In the genomic region with DNA sequence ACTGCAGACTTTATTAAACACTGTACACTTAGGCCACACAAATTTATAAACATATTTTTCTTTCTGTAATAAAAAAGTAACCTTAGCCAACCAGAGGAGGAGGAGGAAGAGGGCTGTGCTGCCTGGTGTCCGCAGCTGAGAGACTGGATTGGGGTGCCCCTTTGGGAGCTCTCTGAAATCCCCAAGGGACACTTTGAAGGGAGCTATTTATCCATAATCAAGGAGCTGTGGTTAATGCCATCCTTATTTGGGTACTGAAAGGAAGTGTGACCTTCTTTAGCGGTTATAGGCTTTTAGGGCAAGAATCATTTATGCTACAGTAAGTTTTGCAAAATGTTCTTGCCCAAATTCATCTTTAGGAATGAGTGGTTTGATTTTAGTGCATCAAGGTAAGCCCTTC, we compare ENCODE assay signal across 16 cellular contexts.
A peak's percentile ranks its signal among the peaks of the same experiment; 100 is the strongest.
DNase-seq lines count a peak whose midpoint lies in the region; ATAC-seq, FAIRE-seq and TF ChIP-seq lines count a peak whose summit lies in the region.
"Had no signal": no experiment of that assay in that cellular context is flagged by ENCODE, and none has a peak within 500 bp of the region (broad histone marks: within the 10 kb centered on the region; RNA-seq: fewer than 3 reads in every experiment).

No MANE protein-coding gene starts in this region.

- ATAC-seq in K562 (no peak; the same call in 2 of the 3 replicates), GM19328 (IDR thresholded peaks at IDR 0.05; ENCODE audit: unreplicated experiment) (no peak)
- ATAC-seq: activated CD4-positive, alpha-beta T cell treated with anti-CD3 and anti-CD28 coated beads for 36 hours; activated CD8-positive, alpha-beta memory T cell treated with anti-CD3 and anti-CD28 coated beads, Interleukin-2, amount 10 ng/mL, durations not matched to agents 7 days and 5 days; effector memory CD8-positive, alpha-beta T cell; left lung; pancreas had no signal

- POLR2A ChIA-PET in K562 (lab: Yijun Ruan, JAX), result no interaction called here

- H3K9me1 ChIP-seq in K562 (ENCODE audit: control insufficient read depth, insufficient read depth, low read length), result no peaks in the 10 kb centered on the region

- FAIRE-seq in K562 (lab: Jason Lieb, UNC), result no peak
- FAIRE-seq: GM19239, pancreas, urothelium cell line had no signal

- H3K27ac Mint-ChIP-seq in neural progenitor cell, result peak overlapping the region; percentile 85
- H3K27ac Mint-ChIP-seq: activated CD4-positive, alpha-beta T cell treated with anti-CD3 and anti-CD28 coated beads for 36 hours; activated CD8-positive, alpha-beta memory T cell treated with anti-CD3 and anti-CD28 coated beads, Interleukin-2, amount 10 ng/mL, durations not matched to agents 7 days and 5 days; effector memory CD8-positive, alpha-beta T cell had no signal

- intact Hi-C loops in K562 (cut with micrococcal nuclease), result no loop called here

- H3K27ac ChIP-seq in K562 (ENCODE audit: extremely low read depth, low read depth, low read length), result no peak overlapping the region
- H3K27ac ChIP-seq in neural progenitor cell, result peak overlapping the region; percentile 24
- H3K27ac ChIP-seq: left lung, pancreas had no signal

- TF ChIP-seq CTCF in Loucy (conservative IDR thresholded peaks at IDR 0.05; ENCODE audit: low read length) (no peak), K562 (IDR thresholded peaks at IDR 0.05 in 2 of 3, conservative IDR thresholded peaks at IDR 0.05 in 1 of 3; ENCODE audit: insufficient read depth in 2 of 3, low read depth in 1 of 3, low read length in 3 of 3) (no peak), neural progenitor cell (IDR thresholded peaks at IDR 0.05) (no peak)

- H3K36me3 Mint-ChIP-seq in neural progenitor cell, result no peaks in the 10 kb centered on the region

- no peak for TF ChIP-seq RAD21 in K562 (CRISPR knock-in tag; conservative IDR thresholded peaks at IDR 0.05 in 1 of 2, IDR thresholded peaks at IDR 0.05 in 1 of 2)

- DNase-seq in COLO829 (ENCODE audit: low spot score) (peak; percentile 31), K562 (ENCODE audit: extremely low read depth in 1 of 4, low spot score in 3 of 4) (no peak), neural progenitor cell (ENCODE audit: low spot score) (no peak), NCI-H1694 (lab: John Stamatoyannopoulos, UW) (no peak), NCI-H2081 (lab: John Stamatoyannopoulos, UW) (no peak)
- DNase-seq: activated CD4-positive, alpha-beta T cell treated with anti-CD3 and anti-CD28 coated beads for 36 hours; activated CD8-positive, alpha-beta memory T cell treated with anti-CD3 and anti-CD28 coated beads, Interleukin-2, amount 10 ng/mL, durations not matched to agents 7 days and 5 days; effector memory CD8-positive, alpha-beta T cell; left lung; NCI-H1417 treated with DMSO at 0.1 percent for 48 hours; pancreas had no signal

- no peak overlapping the region for H2AFZ ChIP-seq in Loucy (ENCODE audit: low read length)
- H2AFZ ChIP-seq in K562 (ENCODE audit: low read depth, low read length), result peak overlapping the region; percentile 66
- H2AFZ ChIP-seq in neural progenitor cell (replicated peaks), result peak overlapping the region; percentile 71

- H3K27me3 ChIP-seq in Loucy (ENCODE audit: insufficient read depth, low read length, poor library complexity, severe bottlenecking) (no peaks in the 10 kb centered on the region), K562 (ENCODE audit: control insufficient read depth in 2 of 2, insufficient read depth in 2 of 2, low read length in 2 of 2) (no peaks in the 10 kb centered on the region), neural progenitor cell (no peaks in the 10 kb centered on the region)
- H3K27me3 ChIP-seq: left lung, pancreas had no signal

- H3F3A ChIP-seq in Loucy (ENCODE audit: low read depth), result peaks cover under 1% of the 10 kb centered on the region; the same call in 1 of the 2 replicates
- H3F3A ChIP-seq in neural progenitor cell (ENCODE audit: low read depth), result peaks cover 22% of the 10 kb centered on the region

- no peak overlapping the region for H3K9ac ChIP-seq in Loucy (ENCODE audit: low read depth, low read length, poor library complexity, severe bottlenecking)
- H3K9ac ChIP-seq in K562 (ENCODE audit: insufficient read depth in 1 of 2, low read depth in 2 of 2, low read length in 2 of 2), result no peak overlapping the region
- no peak overlapping the region for H3K9ac ChIP-seq in neural progenitor cell

- H3K36me3 ChIP-seq in Loucy (ENCODE audit: insufficient read depth, low read length) (no peaks in the 10 kb centered on the region), K562 (ENCODE audit: control insufficient read depth, insufficient read depth, low read length) (no peaks in the 10 kb centered on the region), neural progenitor cell (no peaks in the 10 kb centered on the region)
- H3K36me3 ChIP-seq: left lung, pancreas had no signal

- WGBS in K562 (ENCODE audit: insufficient coverage, low coverage, missing lambda C conversion rate), result 32% methylated on average over 2 of the region's 2 CpGs

- H3K9me3 ChIP-seq in Loucy (ENCODE audit: insufficient read depth, low read depth, low read length) (no peaks in the 10 kb centered on the region), K562 (replicated peaks; ENCODE audit: control insufficient read depth, insufficient read depth, low read depth, low read length) (no peaks in the 10 kb centered on the region), neural progenitor cell (ENCODE audit: low read depth) (no peaks in the 10 kb centered on the region)
- H3K9me3 ChIP-seq: left lung, pancreas had no signal

- peaks cover 6% of the 10 kb centered on the region for H3K27me3 Mint-ChIP-seq in neural progenitor cell (ENCODE audit: insufficient read depth, low read depth)

- no TSS peak for BruUV-seq in K562 (replicated peaks; lab: Mats Ljungman, UMichigan)

- no peak for TF ChIP-seq EP300 in K562 (IDR thresholded peaks at IDR 0.05; ENCODE audit: low read length)

- H4K20me1 ChIP-seq in Loucy (ENCODE audit: insufficient read depth, low read length, poor library complexity, severe bottlenecking), result no peaks in the 10 kb centered on the region
- H4K20me1 ChIP-seq in K562 (replicated peaks; ENCODE audit: control insufficient read depth, insufficient read depth, low read length), result no peaks in the 10 kb centered on the region
- no peaks in the 10 kb centered on the region for H4K20me1 ChIP-seq in neural progenitor cell (ENCODE audit: low read depth)

- H3K4me3 Mint-ChIP-seq in neural progenitor cell, result no peak overlapping the region
- H3K4me3 Mint-ChIP-seq: activated CD4-positive, alpha-beta T cell treated with anti-CD3 and anti-CD28 coated beads for 36 hours; activated CD8-positive, alpha-beta memory T cell treated with anti-CD3 and anti-CD28 coated beads, Interleukin-2, amount 10 ng/mL, durations not matched to agents 7 days and 5 days; central memory CD8-positive, alpha-beta T cell; effector memory CD8-positive, alpha-beta T cell had no signal

- H3K9me3 Mint-ChIP-seq in neural progenitor cell, result peaks cover 7% of the 10 kb centered on the region

- H3K4me2 ChIP-seq in Loucy (ENCODE audit: low read depth, low read length, poor library complexity, severe bottlenecking), result peak overlapping the region; percentile 33
- H3K4me2 ChIP-seq in K562 (ENCODE audit: insufficient read depth, low read length), result no peak overlapping the region
- H3K4me2 ChIP-seq in neural progenitor cell, result peak overlapping the region; percentile 21

- in situ Hi-C loops in K562 (cut with MboI), result no loop called here

- peaks cover 29% of the 10 kb centered on the region for H3K4me1 Mint-ChIP-seq in neural progenitor cell
- H3K4me1 Mint-ChIP-seq: activated CD4-positive, alpha-beta T cell treated with anti-CD3 and anti-CD28 coated beads for 36 hours; central memory CD8-positive, alpha-beta T cell had no signal

- CTCF ChIA-PET in K562 (lab: Yijun Ruan, JAX; ENCODE audit: low intra/inter-chr PET ratio), result no interaction called here

- no peaks in the 10 kb centered on the region for H3K9me2 ChIP-seq in Loucy (replicated peaks; ENCODE audit: low read depth, low read length)

- H3K4me3 ChIP-seq in Loucy (ENCODE audit: low read length, poor library complexity, severe bottlenecking) (no peak overlapping the region), K562 (no peak overlapping the region), neural progenitor cell (no peak overlapping the region)
- H3K4me3 ChIP-seq: left lung, pancreas had no signal

- H3K4me1 ChIP-seq in Loucy (ENCODE audit: insufficient read depth, low read length, poor library complexity, severe bottlenecking), result peaks cover 29% of the 10 kb centered on the region
- H3K4me1 ChIP-seq in K562 (replicated peaks in 1 of 2; ENCODE audit: control insufficient read depth in 2 of 2, insufficient read depth in 2 of 2, low read length in 2 of 2), result peaks cover 3 to 15% of the 10 kb centered on the region in 2 experiments; a peak in 3 of 5 replicates
- H3K4me1 ChIP-seq in neural progenitor cell, result peaks cover 33% of the 10 kb centered on the region

- no peak for TF ChIP-seq POLR2A in K562 (conservative IDR thresholded peaks at IDR 0.05)

- H3K79me2 ChIP-seq in Loucy (ENCODE audit: insufficient read depth, low read length), result no peaks in the 10 kb centered on the region
- no peaks in the 10 kb centered on the region for H3K79me2 ChIP-seq in K562 (ENCODE audit: control insufficient read depth, insufficient read depth, low read length)
- H3K79me2 ChIP-seq in neural progenitor cell (ENCODE audit: low read depth), result no peaks in the 10 kb centered on the region

TF ChIP-seq in K562, 482 proteins besides CTCF, POLR2A, EP300 and RAD21 (continues in another document):
- TF ChIP-seq ZNF12 (CRISPR knock-in tag; IDR thresholded peaks at IDR 0.05), result no peak
- no peak for TF ChIP-seq ZNF77 (CRISPR knock-in tag; IDR thresholded peaks at IDR 0.05)
- TF ChIP-seq MEF2A (IDR thresholded peaks at IDR 0.05; ENCODE audit: control insufficient read depth, low read depth, low read length), result no peak
- TF ChIP-seq ZNF311 (CRISPR knock-in tag; IDR thresholded peaks at IDR 0.05), result no peak
- TF ChIP-seq TAL1 (IDR thresholded peaks at IDR 0.05), result no peak
- TF ChIP-seq BRD4 (IDR thresholded peaks at IDR 0.05), result no peak
- TF ChIP-seq, protein P1, sequence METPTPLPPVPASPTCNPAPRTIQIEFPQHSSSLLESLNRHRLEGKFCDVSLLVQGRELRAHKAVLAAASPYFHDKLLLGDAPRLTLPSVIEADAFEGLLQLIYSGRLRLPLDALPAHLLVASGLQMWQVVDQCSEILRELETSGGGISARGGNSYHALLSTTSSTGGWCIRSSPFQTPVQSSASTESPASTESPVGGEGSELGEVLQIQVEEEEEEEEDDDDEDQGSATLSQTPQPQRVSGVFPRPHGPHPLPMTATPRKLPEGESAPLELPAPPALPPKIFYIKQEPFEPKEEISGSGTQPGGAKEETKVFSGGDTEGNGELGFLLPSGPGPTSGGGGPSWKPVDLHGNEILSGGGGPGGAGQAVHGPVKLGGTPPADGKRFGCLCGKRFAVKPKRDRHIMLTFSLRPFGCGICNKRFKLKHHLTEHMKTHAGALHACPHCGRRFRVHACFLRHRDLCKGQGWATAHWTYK (CRISPR knock-in tag; IDR thresholded peaks at IDR 0.05), result no peak
- TF ChIP-seq ETV1 (tag; conservative IDR thresholded peaks at IDR 0.05; ENCODE audit: low read depth), result no peak
- no peak for TF ChIP-seq CBFB (CRISPR knock-in tag; IDR thresholded peaks at IDR 0.05)
